1 cellular context compared by ENCODE assay signal in the genomic region with DNA sequence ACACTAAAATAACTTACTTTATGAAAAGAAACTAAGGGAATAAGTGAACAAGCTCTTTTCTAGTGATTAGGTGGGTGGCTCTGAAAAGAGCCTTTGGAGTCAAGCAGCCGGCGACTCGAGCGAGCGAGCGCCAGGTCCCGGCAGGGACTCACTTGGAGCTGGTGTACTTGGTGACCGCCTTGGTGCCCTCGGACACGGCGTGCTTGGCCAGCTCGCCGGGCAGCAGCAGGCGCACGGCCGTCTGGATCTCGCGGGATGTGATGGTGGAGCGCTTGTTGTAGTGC.
TF ChIP-seq lines count a peak whose summit lies in the region.

No MANE protein-coding gene starts in this region.

TF ChIP-seq in H1, 55 proteins besides CTCF, POLR2A, EP300 and RAD21:
- TF ChIP-seq, protein P1, sequence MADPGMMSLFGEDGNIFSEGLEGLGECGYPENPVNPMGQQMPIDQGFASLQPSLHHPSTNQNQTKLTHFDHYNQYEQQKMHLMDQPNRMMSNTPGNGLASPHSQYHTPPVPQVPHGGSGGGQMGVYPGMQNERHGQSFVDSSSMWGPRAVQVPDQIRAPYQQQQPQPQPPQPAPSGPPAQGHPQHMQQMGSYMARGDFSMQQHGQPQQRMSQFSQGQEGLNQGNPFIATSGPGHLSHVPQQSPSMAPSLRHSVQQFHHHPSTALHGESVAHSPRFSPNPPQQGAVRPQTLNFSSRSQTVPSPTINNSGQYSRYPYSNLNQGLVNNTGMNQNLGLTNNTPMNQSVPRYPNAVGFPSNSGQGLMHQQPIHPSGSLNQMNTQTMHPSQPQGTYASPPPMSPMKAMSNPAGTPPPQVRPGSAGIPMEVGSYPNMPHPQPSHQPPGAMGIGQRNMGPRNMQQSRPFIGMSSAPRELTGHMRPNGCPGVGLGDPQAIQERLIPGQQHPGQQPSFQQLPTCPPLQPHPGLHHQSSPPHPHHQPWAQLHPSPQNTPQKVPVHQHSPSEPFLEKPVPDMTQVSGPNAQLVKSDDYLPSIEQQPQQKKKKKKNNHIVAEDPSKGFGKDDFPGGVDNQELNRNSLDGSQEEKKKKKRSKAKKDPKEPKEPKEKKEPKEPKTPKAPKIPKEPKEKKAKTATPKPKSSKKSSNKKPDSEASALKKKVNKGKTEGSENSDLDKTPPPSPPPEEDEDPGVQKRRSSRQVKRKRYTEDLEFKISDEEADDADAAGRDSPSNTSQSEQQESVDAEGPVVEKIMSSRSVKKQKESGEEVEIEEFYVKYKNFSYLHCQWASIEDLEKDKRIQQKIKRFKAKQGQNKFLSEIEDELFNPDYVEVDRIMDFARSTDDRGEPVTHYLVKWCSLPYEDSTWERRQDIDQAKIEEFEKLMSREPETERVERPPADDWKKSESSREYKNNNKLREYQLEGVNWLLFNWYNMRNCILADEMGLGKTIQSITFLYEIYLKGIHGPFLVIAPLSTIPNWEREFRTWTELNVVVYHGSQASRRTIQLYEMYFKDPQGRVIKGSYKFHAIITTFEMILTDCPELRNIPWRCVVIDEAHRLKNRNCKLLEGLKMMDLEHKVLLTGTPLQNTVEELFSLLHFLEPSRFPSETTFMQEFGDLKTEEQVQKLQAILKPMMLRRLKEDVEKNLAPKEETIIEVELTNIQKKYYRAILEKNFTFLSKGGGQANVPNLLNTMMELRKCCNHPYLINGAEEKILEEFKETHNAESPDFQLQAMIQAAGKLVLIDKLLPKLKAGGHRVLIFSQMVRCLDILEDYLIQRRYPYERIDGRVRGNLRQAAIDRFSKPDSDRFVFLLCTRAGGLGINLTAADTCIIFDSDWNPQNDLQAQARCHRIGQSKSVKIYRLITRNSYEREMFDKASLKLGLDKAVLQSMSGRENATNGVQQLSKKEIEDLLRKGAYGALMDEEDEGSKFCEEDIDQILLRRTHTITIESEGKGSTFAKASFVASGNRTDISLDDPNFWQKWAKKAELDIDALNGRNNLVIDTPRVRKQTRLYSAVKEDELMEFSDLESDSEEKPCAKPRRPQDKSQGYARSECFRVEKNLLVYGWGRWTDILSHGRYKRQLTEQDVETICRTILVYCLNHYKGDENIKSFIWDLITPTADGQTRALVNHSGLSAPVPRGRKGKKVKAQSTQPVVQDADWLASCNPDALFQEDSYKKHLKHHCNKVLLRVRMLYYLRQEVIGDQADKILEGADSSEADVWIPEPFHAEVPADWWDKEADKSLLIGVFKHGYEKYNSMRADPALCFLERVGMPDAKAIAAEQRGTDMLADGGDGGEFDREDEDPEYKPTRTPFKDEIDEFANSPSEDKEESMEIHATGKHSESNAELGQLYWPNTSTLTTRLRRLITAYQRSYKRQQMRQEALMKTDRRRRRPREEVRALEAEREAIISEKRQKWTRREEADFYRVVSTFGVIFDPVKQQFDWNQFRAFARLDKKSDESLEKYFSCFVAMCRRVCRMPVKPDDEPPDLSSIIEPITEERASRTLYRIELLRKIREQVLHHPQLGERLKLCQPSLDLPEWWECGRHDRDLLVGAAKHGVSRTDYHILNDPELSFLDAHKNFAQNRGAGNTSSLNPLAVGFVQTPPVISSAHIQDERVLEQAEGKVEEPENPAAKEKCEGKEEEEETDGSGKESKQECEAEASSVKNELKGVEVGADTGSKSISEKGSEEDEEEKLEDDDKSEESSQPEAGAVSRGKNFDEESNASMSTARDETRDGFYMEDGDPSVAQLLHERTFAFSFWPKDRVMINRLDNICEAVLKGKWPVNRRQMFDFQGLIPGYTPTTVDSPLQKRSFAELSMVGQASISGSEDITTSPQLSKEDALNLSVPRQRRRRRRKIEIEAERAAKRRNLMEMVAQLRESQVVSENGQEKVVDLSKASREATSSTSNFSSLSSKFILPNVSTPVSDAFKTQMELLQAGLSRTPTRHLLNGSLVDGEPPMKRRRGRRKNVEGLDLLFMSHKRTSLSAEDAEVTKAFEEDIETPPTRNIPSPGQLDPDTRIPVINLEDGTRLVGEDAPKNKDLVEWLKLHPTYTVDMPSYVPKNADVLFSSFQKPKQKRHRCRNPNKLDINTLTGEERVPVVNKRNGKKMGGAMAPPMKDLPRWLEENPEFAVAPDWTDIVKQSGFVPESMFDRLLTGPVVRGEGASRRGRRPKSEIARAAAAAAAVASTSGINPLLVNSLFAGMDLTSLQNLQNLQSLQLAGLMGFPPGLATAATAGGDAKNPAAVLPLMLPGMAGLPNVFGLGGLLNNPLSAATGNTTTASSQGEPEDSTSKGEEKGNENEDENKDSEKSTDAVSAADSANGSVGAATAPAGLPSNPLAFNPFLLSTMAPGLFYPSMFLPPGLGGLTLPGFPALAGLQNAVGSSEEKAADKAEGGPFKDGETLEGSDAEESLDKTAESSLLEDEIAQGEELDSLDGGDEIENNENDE (IDR thresholded peaks at IDR 0.05; ENCODE audit: insufficient replicate concordance, low read length) = peak; percentile 15
- TF ChIP-seq ATF2 (IDR thresholded peaks at IDR 0.05; ENCODE audit: low read length) (peak; percentile 76; the same call in 1 of the 2 replicates), SP4 (IDR thresholded peaks at IDR 0.05; ENCODE audit: low read length) (0 out of 2 replicates have a peak, but pooled peaks have one; percentile 6), KDM4A (IDR thresholded peaks at IDR 0.05; ENCODE audit: low read depth, low read length, severe bottlenecking) (peak; percentile 23)
